ENCODE assay signal across 8 cellular contexts in the genomic region with DNA sequence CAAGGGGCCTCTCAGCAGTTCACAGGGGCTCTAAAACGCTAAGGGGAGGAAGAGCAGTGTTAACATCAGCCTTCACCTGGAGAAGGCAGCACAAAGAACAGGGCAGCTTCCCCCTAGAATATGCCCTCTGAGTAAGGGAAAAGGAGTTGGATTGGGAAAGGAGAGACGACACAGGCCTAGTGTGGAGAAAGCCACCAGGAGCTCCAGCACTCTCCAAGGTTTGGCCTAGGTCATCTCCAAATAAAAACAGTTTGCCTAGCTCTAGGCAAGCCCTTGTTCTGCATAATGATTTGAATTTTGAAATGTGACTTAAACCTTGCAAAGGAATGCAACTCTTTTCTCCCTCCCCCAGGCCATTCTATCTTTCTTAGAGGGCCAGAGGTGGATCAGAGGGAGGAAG.
DNase-seq lines count a peak whose midpoint lies in the region; FAIRE-seq and TF ChIP-seq lines count a peak whose summit lies in the region.

No MANE protein-coding gene starts in this region.

- peak; percentile 21 for DNase-seq in fibroblast of villous mesenchyme (ENCODE audit: low read depth)
- DNase-seq in progenitor cell of endocrine pancreas (ENCODE audit: low spot score, unreplicated experiment), result no peak
- DNase-seq in GM19239 (ENCODE audit: insufficient read length, low spot score), result no peak
- DNase-seq in NCI-H446 (lab: John Stamatoyannopoulos, UW), result no peak
- DNase-seq in HEK293T (ENCODE audit: extremely low spot score), result no peak
- no peak for DNase-seq in OCI-M1 (lab: John Stamatoyannopoulos, UW)

- POLR2A ChIA-PET in HEK293T (lab: Yijun Ruan, JAX), result interaction anchor here (0.7 to 3.6 kb wide), 11 partner anchors 13 to 427 kb away, joined by 3 to 123 read pairs (median 6); a partner anchor contains a TSS

- H2AFZ ChIP-seq in SU-DHL-6 (ENCODE audit: low read depth, low read length, severe bottlenecking), result peak overlapping the region; percentile 91

- no peaks in the 10 kb centered on the region for H4K20me1 ChIP-seq in SU-DHL-6 (ENCODE audit: low read depth, low read length)

- H3K9me2 ChIP-seq in SU-DHL-6 (replicated peaks; ENCODE audit: insufficient read depth, low read length), result no peaks in the 10 kb centered on the region

- no peaks in the 10 kb centered on the region for H3K27me3 ChIP-seq in SU-DHL-6 (ENCODE audit: low read length)

- H3F3A ChIP-seq in SU-DHL-6 (ENCODE audit: insufficient read depth), result peaks cover 21% of the 10 kb centered on the region

- no peak for TF ChIP-seq CTCF in SU-DHL-6 (IDR thresholded peaks at IDR 0.05; ENCODE audit: insufficient read depth, low read length, poor library complexity, severe bottlenecking)
- TF ChIP-seq CTCF in fibroblast of villous mesenchyme (IDR thresholded peaks at IDR 0.05; ENCODE audit: insufficient read depth, low read depth, low read length), result no peak
- no peak for TF ChIP-seq CTCF in progenitor cell of endocrine pancreas (IDR thresholded peaks at IDR 0.05; ENCODE audit: unreplicated experiment)

- no peaks in the 10 kb centered on the region for H3K36me3 ChIP-seq in ES-I3 (ENCODE audit: insufficient read depth, low read length)
- no peaks in the 10 kb centered on the region for H3K36me3 ChIP-seq in SU-DHL-6 (ENCODE audit: low read length)

- H3K4me1 ChIP-seq in ES-I3 (ENCODE audit: insufficient read depth, low read length), result peaks cover 44% of the 10 kb centered on the region

- no peak for FAIRE-seq in GM19239 (lab: Jason Lieb, UNC)

- no peaks in the 10 kb centered on the region for H3K79me2 ChIP-seq in SU-DHL-6 (ENCODE audit: insufficient read depth, low read length)

- peak overlapping the region; percentile 72 for H3K27ac ChIP-seq in SU-DHL-6 (ENCODE audit: low read depth, low read length)

- H3K9me3 Mint-ChIP-seq in progenitor cell of endocrine pancreas (ENCODE audit: low read depth), result no peaks in the 10 kb centered on the region

- H3K27ac Mint-ChIP-seq in progenitor cell of endocrine pancreas, result peak overlapping the region; percentile 99

- CTCF ChIA-PET in HEK293T (lab: Yijun Ruan, JAX), result interaction anchor here (0.9 to 4.0 kb wide), 10 partner anchors 10 to 425 kb away, joined by 3 to 21 read pairs (median 4); a partner anchor contains a TSS

- H3K4me3 Mint-ChIP-seq in progenitor cell of endocrine pancreas (ENCODE audit: low read depth), result peak overlapping the region; percentile 89

- H3K27me3 Mint-ChIP-seq in progenitor cell of endocrine pancreas, result no peaks in the 10 kb centered on the region

- H3K9ac ChIP-seq in ES-I3 (ENCODE audit: low read depth, low read length), result peak overlapping the region; percentile 42; the same call in 1 of the 2 replicates
- H3K9ac ChIP-seq in SU-DHL-6 (ENCODE audit: low read length), result peak overlapping the region; percentile 66

- H3K36me3 Mint-ChIP-seq in progenitor cell of endocrine pancreas (ENCODE audit: insufficient read depth), result no peaks in the 10 kb centered on the region

- H3K9me3 ChIP-seq in ES-I3 (ENCODE audit: control insufficient read depth, insufficient read depth, low read length), result no peaks in the 10 kb centered on the region
- no peaks in the 10 kb centered on the region for H3K9me3 ChIP-seq in SU-DHL-6 (ENCODE audit: insufficient read depth, low read length)

- peak overlapping the region; percentile 79 for H3K4me2 ChIP-seq in SU-DHL-6 (ENCODE audit: low read depth, low read length, poor library complexity, severe bottlenecking)

- H3K4me1 Mint-ChIP-seq in progenitor cell of endocrine pancreas (ENCODE audit: low read depth), result peaks cover 38% of the 10 kb centered on the region

- peak overlapping the region; percentile 58 for H3K4me3 ChIP-seq in SU-DHL-6 (ENCODE audit: insufficient read depth, low read length, poor library complexity, severe bottlenecking)
- H3K4me3 ChIP-seq in fibroblast of villous mesenchyme (ENCODE audit: low read depth, low read length), result no peak overlapping the region

TF ChIP-seq in HEK293T, 16 proteins besides CTCF, POLR2A, EP300 and RAD21:
- TF ChIP-seq LEF1 (IDR thresholded peaks at IDR 0.05; ENCODE audit: borderline replicate concordance), result no peak
- TF ChIP-seq FOXK2 (IDR thresholded peaks at IDR 0.05), result no peak
- TF ChIP-seq TARDBP (IDR thresholded peaks at IDR 0.05), result no peak
- no peak for TF ChIP-seq L3MBTL2 (conservative IDR thresholded peaks at IDR 0.05)
- TF ChIP-seq FOXM1 (IDR thresholded peaks at IDR 0.05; ENCODE audit: borderline replicate concordance), result no peak
- no peak for TF ChIP-seq FOXA1 (IDR thresholded peaks at IDR 0.05)
- TF ChIP-seq, protein P1, sequence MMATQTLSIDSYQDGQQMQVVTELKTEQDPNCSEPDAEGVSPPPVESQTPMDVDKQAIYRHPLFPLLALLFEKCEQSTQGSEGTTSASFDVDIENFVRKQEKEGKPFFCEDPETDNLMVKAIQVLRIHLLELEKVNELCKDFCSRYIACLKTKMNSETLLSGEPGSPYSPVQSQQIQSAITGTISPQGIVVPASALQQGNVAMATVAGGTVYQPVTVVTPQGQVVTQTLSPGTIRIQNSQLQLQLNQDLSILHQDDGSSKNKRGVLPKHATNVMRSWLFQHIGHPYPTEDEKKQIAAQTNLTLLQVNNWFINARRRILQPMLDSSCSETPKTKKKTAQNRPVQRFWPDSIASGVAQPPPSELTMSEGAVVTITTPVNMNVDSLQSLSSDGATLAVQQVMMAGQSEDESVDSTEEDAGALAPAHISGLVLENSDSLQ (IDR thresholded peaks at IDR 0.05), result no peak
- TF ChIP-seq SUZ12 (IDR thresholded peaks at IDR 0.05), result no peak
- no peak for TF ChIP-seq ZNF384 (IDR thresholded peaks at IDR 0.05)
- no peak for TF ChIP-seq ARNT (IDR thresholded peaks at IDR 0.05)
- TF ChIP-seq NFRKB (IDR thresholded peaks at IDR 0.05), result no peak
- TF ChIP-seq ELF4 (IDR thresholded peaks at IDR 0.05), result no peak
- TF ChIP-seq HDGF (IDR thresholded peaks at IDR 0.05; ENCODE audit: borderline replicate concordance), result no peak
- TF ChIP-seq CTBP1 (IDR thresholded peaks at IDR 0.05; ENCODE audit: borderline replicate concordance), result no peak
- TF ChIP-seq BHLHE40 (IDR thresholded peaks at IDR 0.05; ENCODE audit: borderline replicate concordance), result no peak
- TF ChIP-seq SP1 (IDR thresholded peaks at IDR 0.05), result no peak
TF ChIP-seq in HEK293T: peak in this region for 0.
